In the genomic region with DNA sequence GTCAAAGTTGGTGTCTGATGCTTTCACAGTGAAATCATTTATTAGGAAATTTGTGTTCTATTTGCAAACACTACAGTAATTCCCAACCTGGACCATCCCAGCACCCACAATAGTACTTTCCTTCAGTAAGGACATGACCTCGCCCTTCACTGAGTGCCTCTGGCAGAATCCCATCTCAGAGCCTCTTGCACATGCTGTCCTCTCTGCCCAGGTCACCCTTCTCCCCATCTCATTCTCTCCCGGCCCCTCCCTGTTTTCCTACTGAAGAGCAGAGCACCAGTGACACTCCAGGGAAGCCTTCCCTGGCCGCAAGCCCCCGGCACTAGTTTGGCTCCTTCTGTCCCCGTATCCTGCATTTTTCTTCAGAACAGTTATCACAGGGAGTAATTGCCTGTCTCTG, we compare ENCODE assay signal across 18 cellular contexts.
A peak's percentile ranks its signal among the peaks of the same experiment; 100 is the strongest.
DNase-seq lines count a peak whose midpoint lies in the region; ATAC-seq and TF ChIP-seq lines count a peak whose summit lies in the region.
"Had no signal": no experiment of that assay in that cellular context is flagged by ENCODE, and none has a peak within 500 bp of the region (broad histone marks: within the 10 kb centered on the region; RNA-seq: fewer than 3 reads in every experiment).

No MANE protein-coding gene starts in this region.

- no peak overlapping the region for H3K27ac ChIP-seq in CD4-positive, CD25-positive, alpha-beta regulatory T cell (ENCODE audit: insufficient read depth, low read length, poor library complexity, severe bottlenecking)
- H3K27ac ChIP-seq in right cardiac atrium (ENCODE audit: low read length) (peak overlapping the region; percentile 47), psoas muscle (no peak overlapping the region)

- H3K4me1 ChIP-seq in CD4-positive, CD25-positive, alpha-beta regulatory T cell (ENCODE audit: control insufficient read depth, insufficient read depth, low read length, poor library complexity, severe bottlenecking), result no peaks in the 10 kb centered on the region
- H3K4me1 ChIP-seq in right cardiac atrium (ENCODE audit: control insufficient read depth, insufficient read depth, low read length) (no peaks in the 10 kb centered on the region), psoas muscle (peaks cover 5% of the 10 kb centered on the region)

- peaks cover 15% of the 10 kb centered on the region for H3K36me3 ChIP-seq in CD4-positive, CD25-positive, alpha-beta regulatory T cell (ENCODE audit: control insufficient read depth, insufficient read depth, low read length)
- H3K36me3 ChIP-seq in psoas muscle (ENCODE audit: insufficient read depth in 1 of 2, low read depth in 1 of 2), result peaks cover 0 to 21% of the 10 kb centered on the region in 2 donors
- H3K36me3 ChIP-seq: prostate gland had no signal

- H3K36me3 Mint-ChIP-seq in CD4-positive, CD25-positive, alpha-beta regulatory T cell, result peaks cover 29% of the 10 kb centered on the region
- H3K36me3 Mint-ChIP-seq in brain, result peaks cover 6% of the 10 kb centered on the region

- no peaks in the 10 kb centered on the region for H3K9me3 Mint-ChIP-seq in CD4-positive, CD25-positive, alpha-beta regulatory T cell
- H3K9me3 Mint-ChIP-seq in brain, result no peaks in the 10 kb centered on the region
- H3K9me3 Mint-ChIP-seq: activated B cell treated with CpG ODN at 0.5 μM for 24 hours; activated T-helper 2 cell treated with anti-CD3 and anti-CD28 coated beads, Interferon-gamma antibody, Interleukin-2, Interleukin-4, amounts not matched to agents 10 μg/mL and 5 μg/mL and 100 μg/mL, durations not matched to agents 14 hours and 24 hours and 36 hours; endodermal cell; stimulated activated naive B cell treated with anti-CD40 and anti-IgM and Interleukin-4, amounts not matched to agents 10 μg/mL and 1 μg/mL and 100 μg/mL, for 72 hours had no signal

- no peak for DNase-seq in CD4-positive, CD25-positive, alpha-beta regulatory T cell
- DNase-seq in right cardiac atrium (peak in 2 of 3 donors; percentile 30 to 66), psoas muscle (peak in 1 of 2 donors; percentile 51), NCI-H446 (lab: John Stamatoyannopoulos, UW) (no peak)
- DNase-seq: activated B cell treated with CpG ODN at 0.5 μM for 24 hours; amniotic stem cell; DMS79 treated with DMSO at 0.1 percent for 48 hours; endodermal cell; MM.1S; NCI-H2081 treated with DMSO at 0.1 percent for 48 hours; NCI-H526; stimulated activated naive B cell treated with anti-CD40 and anti-IgM and Interleukin-4, amounts not matched to agents 10 μg/mL and 1 μg/mL and 100 μg/mL, for 72 hours had no signal

- H3K9me3 ChIP-seq in CD4-positive, CD25-positive, alpha-beta regulatory T cell (ENCODE audit: control insufficient read depth in 2 of 2, low read length in 2 of 2), result no peaks in the 10 kb centered on the region
- H3K9me3 ChIP-seq in right cardiac atrium (ENCODE audit: control insufficient read depth, low read length) (no peaks in the 10 kb centered on the region), psoas muscle (no peaks in the 10 kb centered on the region)
- H3K9me3 ChIP-seq: prostate gland had no signal

- no peak for TF ChIP-seq CTCF in brain (conservative IDR thresholded peaks at IDR 0.05)
- TF ChIP-seq CTCF in psoas muscle (IDR thresholded peaks at IDR 0.05), result no peak

- peak overlapping the region in 2 of 3 donors; percentile 9 to 81 for H3K27ac Mint-ChIP-seq in CD4-positive, CD25-positive, alpha-beta regulatory T cell
- H3K27ac Mint-ChIP-seq in brain, result peak overlapping the region in 3 of 5 experiments; percentile 1 to 91 (median 38)
- H3K27ac Mint-ChIP-seq: activated B cell treated with CpG ODN at 0.5 μM for 24 hours; activated T-helper 2 cell treated with anti-CD3 and anti-CD28 coated beads, Interferon-gamma antibody, Interleukin-2, Interleukin-4, amounts not matched to agents 10 μg/mL and 5 μg/mL and 100 μg/mL, durations not matched to agents 14 hours and 24 hours and 36 hours; endodermal cell; stimulated activated naive B cell treated with anti-CD40 and anti-IgM and Interleukin-4, amounts not matched to agents 10 μg/mL and 1 μg/mL and 100 μg/mL, for 72 hours had no signal

- H3K4me3 Mint-ChIP-seq in CD4-positive, CD25-positive, alpha-beta regulatory T cell, result no peak overlapping the region
- no peak overlapping the region for H3K4me3 Mint-ChIP-seq in brain
- H3K4me3 Mint-ChIP-seq: activated B cell treated with CpG ODN at 0.5 μM for 24 hours; endodermal cell; stimulated activated naive B cell treated with anti-CD40 and anti-IgM and Interleukin-4, amounts not matched to agents 10 μg/mL and 1 μg/mL and 100 μg/mL, for 72 hours had no signal

- WGBS in right cardiac atrium, result 61% methylated on average over 5 of the region's 5 CpGs
- 21 to 52% (median 31%) methylated on average over 5 of the region's 5 CpGs for WGBS in psoas muscle, 3 donors

- no peak for ATAC-seq in CD4-positive, CD25-positive, alpha-beta regulatory T cell (ENCODE audit: low read depth in 2 of 2)
- ATAC-seq in right cardiac atrium (peak; percentile 88), psoas muscle (peak in 3 of 4 donors; percentile 62 to 84 (median 83)), HG02763 (IDR thresholded peaks at IDR 0.05; ENCODE audit: unreplicated experiment) (no peak), GM21423 (IDR thresholded peaks at IDR 0.05; ENCODE audit: unreplicated experiment) (no peak), GM18858 (IDR thresholded peaks at IDR 0.05; ENCODE audit: unreplicated experiment) (no peak)
- ATAC-seq: stimulated activated naive B cell treated with anti-CD40 and anti-IgM and Interleukin-4, amounts not matched to agents 10 μg/mL and 1 μg/mL and 100 μg/mL, for 72 hours had no signal

- no peak overlapping the region for H3K4me3 ChIP-seq in CD4-positive, CD25-positive, alpha-beta regulatory T cell (ENCODE audit: low read depth, low read length)
- no peak overlapping the region for H3K4me3 ChIP-seq in right cardiac atrium (ENCODE audit: low read length)
- no peak overlapping the region for H3K4me3 ChIP-seq in psoas muscle
- H3K4me3 ChIP-seq: prostate gland had no signal

- H3K27me3 ChIP-seq in CD4-positive, CD25-positive, alpha-beta regulatory T cell (ENCODE audit: control insufficient read depth, insufficient read depth, low read length), result no peaks in the 10 kb centered on the region
- H3K27me3 ChIP-seq in right cardiac atrium (ENCODE audit: control insufficient read depth, insufficient read depth), result no peaks in the 10 kb centered on the region
- H3K27me3 ChIP-seq in psoas muscle (ENCODE audit: insufficient read depth in 3 of 3, low read length in 2 of 3), result no peaks in the 10 kb centered on the region

- peaks cover 0 to 6% (median 2%) of the 10 kb centered on the region in 4 donors for H3K4me1 Mint-ChIP-seq in CD4-positive, CD25-positive, alpha-beta regulatory T cell
- peaks cover 36% of the 10 kb centered on the region for H3K4me1 Mint-ChIP-seq in brain
- H3K4me1 Mint-ChIP-seq: activated B cell treated with CpG ODN at 0.5 μM for 24 hours had no signal

- intact Hi-C loops in right cardiac atrium (cut with DNase I) (loop anchor here in 1 of 4 donors (10.0 kb wide), 1 partner anchor 58 kb away; no protein-coding TSS in a partner anchor), psoas muscle (cut with DNase I) (no loop called here)

- no peaks in the 10 kb centered on the region for H3K27me3 Mint-ChIP-seq in CD4-positive, CD25-positive, alpha-beta regulatory T cell
- H3K27me3 Mint-ChIP-seq in brain, result no peaks in the 10 kb centered on the region
- H3K27me3 Mint-ChIP-seq: activated B cell treated with CpG ODN at 0.5 μM for 24 hours; stimulated activated naive B cell treated with anti-CD40 and anti-IgM and Interleukin-4, amounts not matched to agents 10 μg/mL and 1 μg/mL and 100 μg/mL, for 72 hours had no signal

Comparison
In these comparisons a context has a peak if more than half of its experiments do, and no peak if none do; other contexts are left out.
1. ATAC-seq: peak in right cardiac atrium (2 of 2) and psoas muscle (3 of 4); none in CD4-positive, CD25-positive, alpha-beta regulatory T cell (0 of 2), HG02763 (single experiment), GM21423 (single experiment) and GM18858 (single experiment).
2. DNase-seq: peak in right cardiac atrium (2 of 3); none in CD4-positive, CD25-positive, alpha-beta regulatory T cell (0 of 3) and NCI-H446 (0 of 2).